8 cellular contexts compared by ENCODE assay signal in genomic region chr10:69338547-69339450, GRCh38.
DNase-seq lines count a peak whose midpoint lies in the region; ATAC-seq, FAIRE-seq and TF ChIP-seq lines count a peak whose summit lies in the region.

No MANE protein-coding gene starts in this region.

- H3K9me3 ChIP-seq in A673 (ENCODE audit: low read depth, low read length, poor library complexity, severe bottlenecking) (no peaks in the 10 kb centered on the region), HUES48 (ENCODE audit: control insufficient read depth, insufficient read depth, low read length) (no peaks in the 10 kb centered on the region)

- no peak for FAIRE-seq in urothelium cell line (lab: Jason Lieb, UNC)

- intact Hi-C loops in A673 (cut with micrococcal nuclease; ENCODE audit: unreplicated experiment) = no loop called here

- H3K9me3 Mint-ChIP-seq in nephron (no peaks in the 10 kb centered on the region), progenitor cell of endocrine pancreas (ENCODE audit: low read depth) (no peaks in the 10 kb centered on the region)

- DNase-seq in A673 (ENCODE audit: low spot score) (no peak), coronary artery (ENCODE audit: low spot score) (no peak), progenitor cell of endocrine pancreas (ENCODE audit: low spot score, unreplicated experiment) (no peak), urothelium cell line (ENCODE audit: low spot score) (no peak)

- peaks cover 4% of the 10 kb centered on the region for H3K36me3 Mint-ChIP-seq in nephron (ENCODE audit: low read depth)
- H3K36me3 Mint-ChIP-seq in progenitor cell of endocrine pancreas (ENCODE audit: insufficient read depth) = peaks cover 3% of the 10 kb centered on the region

- H3K27ac Mint-ChIP-seq in nephron = peak overlapping the region; percentile 17 to 23 (median 21)
- no peak overlapping the region for H3K27ac Mint-ChIP-seq in progenitor cell of endocrine pancreas

- no TSS peak for BruUV-seq in A673 (replicated peaks; lab: Mats Ljungman, UMichigan)

- H3K4me3 Mint-ChIP-seq in nephron (no peak overlapping the region), progenitor cell of endocrine pancreas (ENCODE audit: low read depth) (no peak overlapping the region)

- H3K9ac ChIP-seq in HUES48 (ENCODE audit: low read depth, low read length) = no peak overlapping the region

- ATAC-seq in HG02870 (IDR thresholded peaks at IDR 0.05; ENCODE audit: unreplicated experiment) = no peak
- no peak for ATAC-seq in HG03432 (IDR thresholded peaks at IDR 0.05; ENCODE audit: unreplicated experiment)

- H3K27ac ChIP-seq in A673 (ENCODE audit: low read depth, low read length, poor library complexity, severe bottlenecking) = peak overlapping the region; percentile 88
- peak overlapping the region; percentile 92 for H3K27ac ChIP-seq in HUES48 (ENCODE audit: low read depth, low read length)
- H3K27ac ChIP-seq in coronary artery = peak overlapping the region; percentile 79 to 92

- H3K27me3 ChIP-seq in A673 (replicated peaks; ENCODE audit: insufficient read depth, low read depth, low read length, poor library complexity) (no peaks in the 10 kb centered on the region), HUES48 (ENCODE audit: control insufficient read depth, insufficient read depth, low read length) (no peaks in the 10 kb centered on the region)

- POLR2A ChIA-PET in A673 (lab: Charles Lee; ENCODE audit: low non-redundant PET) = no interaction called here

- H3K4me1 Mint-ChIP-seq in nephron (peaks cover 35% of the 10 kb centered on the region), progenitor cell of endocrine pancreas (ENCODE audit: low read depth) (peaks cover 17% of the 10 kb centered on the region)

- no peaks in the 10 kb centered on the region for H3K27me3 Mint-ChIP-seq in nephron (ENCODE audit: low read depth)
- peaks cover 4% of the 10 kb centered on the region for H3K27me3 Mint-ChIP-seq in progenitor cell of endocrine pancreas

- H3K4me1 ChIP-seq in A673 (ENCODE audit: insufficient read depth, low read length, poor library complexity, severe bottlenecking) = peaks cover 38% of the 10 kb centered on the region
- peaks cover 29% of the 10 kb centered on the region for H3K4me1 ChIP-seq in HUES48 (ENCODE audit: control insufficient read depth, insufficient read depth, low read length)

- no peaks in the 10 kb centered on the region for H3K36me3 ChIP-seq in A673 (ENCODE audit: insufficient read depth, low read length, poor library complexity, severe bottlenecking)
- peaks cover 6% of the 10 kb centered on the region for H3K36me3 ChIP-seq in HUES48 (ENCODE audit: control insufficient read depth, insufficient read depth, low read length)

- H3K4me3 ChIP-seq in A673 (ENCODE audit: low read depth, low read length, poor library complexity, severe bottlenecking) (no peak overlapping the region), HUES48 (ENCODE audit: low read depth, low read length) (no peak overlapping the region), coronary artery (peak overlapping the region; percentile 50)

- TF ChIP-seq CTCF in A673 (conservative IDR thresholded peaks at IDR 0.05; ENCODE audit: low read depth, low read length) (no peak), coronary artery (IDR thresholded peaks at IDR 0.05) (no peak), nephron (IDR thresholded peaks at IDR 0.05; ENCODE audit: unreplicated experiment in 3 of 3) (no peak), progenitor cell of endocrine pancreas (IDR thresholded peaks at IDR 0.05; ENCODE audit: unreplicated experiment) (no peak)

- CTCF ChIA-PET in A673 (lab: Charles Lee) = no interaction called here
